ENCODE assay signal across 1 cellular context in the genomic region with DNA sequence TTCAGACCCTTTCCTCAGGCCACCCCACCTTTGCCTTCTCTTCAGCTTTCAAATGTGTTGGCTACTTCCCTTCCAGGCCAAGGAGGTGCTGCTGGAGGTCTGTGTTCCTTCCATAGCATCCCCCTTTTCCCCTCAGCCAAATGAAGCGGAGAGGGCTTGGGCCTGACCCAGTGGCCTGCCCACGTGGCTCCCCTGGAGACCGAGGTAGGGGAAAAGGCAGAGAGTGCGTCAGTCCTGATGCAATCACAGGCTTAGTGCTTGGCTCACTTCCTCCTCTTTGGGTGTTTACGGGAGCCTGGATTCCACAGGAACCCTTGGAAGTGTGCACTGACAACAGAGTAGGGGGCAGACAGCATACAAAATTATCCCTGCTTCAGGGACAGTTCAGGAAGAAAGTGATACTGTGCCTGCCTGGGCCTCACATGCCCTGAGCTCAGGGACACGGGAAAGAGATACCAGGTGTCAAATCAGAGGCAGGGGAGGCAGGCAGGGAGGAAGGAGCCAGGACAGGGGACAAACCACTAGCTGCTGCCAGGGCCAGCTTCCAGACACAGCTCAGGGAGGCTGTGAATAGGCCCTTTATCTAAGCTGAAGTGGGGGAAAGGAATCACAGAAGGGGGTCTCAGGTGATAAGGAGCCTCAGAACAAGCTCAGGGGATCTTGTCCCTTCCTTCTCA.
A peak's percentile ranks its signal among the peaks of the same experiment; 100 is the strongest.
TF ChIP-seq lines count a peak whose summit lies in the region.

No MANE protein-coding gene starts in this region.

TF ChIP-seq in K562, 482 proteins besides CTCF, POLR2A, EP300 and RAD21 (continued from another document and continues in another):
- TF ChIP-seq, protein P1, sequence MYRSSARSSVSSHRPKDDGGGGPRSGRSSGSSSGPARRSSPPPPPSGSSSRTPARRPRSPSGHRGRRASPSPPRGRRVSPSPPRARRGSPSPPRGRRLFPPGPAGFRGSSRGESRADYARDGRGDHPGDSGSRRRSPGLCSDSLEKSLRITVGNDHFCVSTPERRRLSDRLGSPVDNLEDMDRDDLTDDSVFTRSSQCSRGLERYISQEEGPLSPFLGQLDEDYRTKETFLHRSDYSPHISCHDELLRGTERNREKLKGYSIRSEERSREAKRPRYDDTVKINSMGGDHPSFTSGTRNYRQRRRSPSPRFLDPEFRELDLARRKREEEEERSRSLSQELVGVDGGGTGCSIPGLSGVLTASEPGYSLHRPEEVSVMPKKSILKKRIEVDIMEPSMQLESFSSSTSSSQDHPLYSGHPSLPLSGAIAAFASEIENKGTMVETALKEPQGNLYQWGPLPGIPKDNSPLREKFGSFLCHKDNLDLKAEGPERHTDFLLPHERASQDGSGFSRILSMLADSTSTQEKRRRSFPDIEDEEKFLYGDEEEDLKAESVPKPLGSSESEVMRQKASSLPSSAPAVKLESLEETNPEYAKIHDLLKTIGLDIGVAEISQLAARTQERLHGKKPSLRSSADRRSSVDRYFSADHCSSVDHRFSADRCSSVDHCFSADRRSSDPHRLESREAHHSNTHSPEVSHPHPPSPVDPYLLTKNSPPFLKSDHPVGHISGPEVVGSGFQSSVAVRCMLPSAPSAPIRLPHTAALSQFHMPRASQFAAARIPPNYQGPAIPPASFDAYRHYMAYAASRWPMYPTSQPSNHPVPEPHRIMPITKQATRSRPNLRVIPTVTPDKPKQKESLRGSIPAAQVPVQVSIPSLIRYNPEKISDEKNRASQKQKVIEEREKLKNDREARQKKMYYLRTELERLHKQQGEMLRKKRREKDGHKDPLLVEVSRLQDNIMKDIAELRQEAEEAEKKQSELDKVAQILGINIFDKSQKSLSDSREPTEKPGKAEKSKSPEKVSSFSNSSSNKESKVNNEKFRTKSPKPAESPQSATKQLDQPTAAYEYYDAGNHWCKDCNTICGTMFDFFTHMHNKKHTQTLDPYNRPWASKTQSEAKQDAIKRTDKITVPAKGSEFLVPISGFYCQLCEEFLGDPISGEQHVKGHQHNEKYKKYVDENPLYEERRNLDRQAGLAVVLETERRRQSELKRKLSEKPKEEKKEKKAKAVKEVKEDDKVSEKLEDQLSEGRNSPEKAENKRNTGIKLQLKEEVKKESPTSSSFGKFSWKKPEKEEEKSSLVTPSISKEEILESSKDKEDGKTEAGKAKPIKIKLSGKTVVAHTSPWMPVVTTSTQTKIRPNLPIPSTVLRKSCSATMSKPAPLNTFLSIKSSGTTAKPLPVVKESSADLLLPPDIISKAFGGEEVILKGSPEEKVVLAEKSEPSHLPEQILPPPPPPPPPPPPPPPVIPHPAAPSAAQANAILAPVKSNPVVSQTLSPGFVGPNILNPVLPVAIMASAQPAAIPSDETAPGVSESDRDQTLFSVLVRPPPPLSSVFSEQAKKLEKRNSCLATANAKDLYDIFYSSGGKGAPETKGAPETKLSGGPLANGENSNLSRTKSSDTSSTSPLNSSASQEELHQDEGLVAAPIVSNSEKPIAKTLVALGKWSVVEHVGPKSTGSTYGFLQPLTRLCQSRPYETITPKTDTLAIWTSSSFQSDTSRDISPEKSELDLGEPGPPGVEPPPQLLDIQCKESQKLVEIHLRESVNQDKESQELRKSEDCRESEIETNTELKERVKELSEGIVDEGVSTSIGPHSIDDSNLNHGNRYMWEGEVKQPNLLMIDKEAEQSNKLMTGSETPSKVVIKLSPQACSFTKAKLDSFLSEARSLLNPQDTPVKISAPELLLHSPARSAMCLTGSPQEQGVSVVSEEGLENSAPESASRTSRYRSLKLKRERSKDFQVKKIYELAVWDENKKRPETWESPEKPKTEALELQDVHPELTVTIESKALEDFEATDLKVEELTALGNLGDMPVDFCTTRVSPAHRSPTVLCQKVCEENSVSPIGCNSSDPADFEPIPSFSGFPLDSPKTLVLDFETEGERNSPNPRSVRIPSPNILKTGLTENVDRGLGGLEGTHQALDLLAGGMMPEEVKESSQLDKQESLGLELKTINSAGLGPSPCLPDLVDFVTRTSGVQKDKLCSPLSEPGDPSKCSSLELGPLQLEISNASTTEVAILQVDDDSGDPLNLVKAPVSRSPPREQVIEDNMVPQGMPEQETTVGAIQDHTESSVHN (IDR thresholded peaks at IDR 0.05; ENCODE audit: borderline replicate concordance in 1 of 2, low read depth in 1 of 2) = no peak; a peak in 1 of 4 replicates
- TF ChIP-seq POU5F1 (IDR thresholded peaks at IDR 0.05; ENCODE audit: borderline replicate concordance, low read depth, low read length, partially characterized antibody) (no peak), MCM2 (IDR thresholded peaks at IDR 0.05; ENCODE audit: low read depth) (no peak), RNF2 (IDR thresholded peaks at IDR 0.05) (peak; percentile 75; the same call in 1 of the 2 replicates), PHB2 (IDR thresholded peaks at IDR 0.05; ENCODE audit: low read depth) (no peak), RBM22 (IDR thresholded peaks at IDR 0.05; ENCODE audit: low read depth, low read length, poor library complexity, severe bottlenecking) (no peak), E2F3 (CRISPR knock-in tag; IDR thresholded peaks at IDR 0.05) (peak; percentile 70), MEIS2 (IDR thresholded peaks at IDR 0.05; ENCODE audit: partially characterized antibody) (no peak), MTA2 (IDR thresholded peaks at IDR 0.05; ENCODE audit: low read depth) (no peak), ZKSCAN8 (CRISPR knock-in tag; IDR thresholded peaks at IDR 0.05) (peak; percentile 87), GATAD2A (IDR thresholded peaks at IDR 0.05) (no peak), NCOA4 (IDR thresholded peaks at IDR 0.05; ENCODE audit: partially characterized antibody) (no peak), ZNF3 (CRISPR knock-in tag; IDR thresholded peaks at IDR 0.05) (no peak), SMAD4 (CRISPR knock-in tag; conservative IDR thresholded peaks at IDR 0.05) (peak; percentile 96), PHTF2 (CRISPR knock-in tag; IDR thresholded peaks at IDR 0.05) (no peak), SREBF2 (CRISPR knock-in tag; IDR thresholded peaks at IDR 0.05) (no peak), ZNF311 (CRISPR knock-in tag; IDR thresholded peaks at IDR 0.05) (no peak; the same call in 1 of the 2 replicates), HMGN3 (IDR thresholded peaks at IDR 0.05; ENCODE audit: borderline replicate concordance, extremely low read depth, insufficient read length, low read depth, low read length) (no peak), NFE2 (IDR thresholded peaks at IDR 0.05; ENCODE audit: low read depth) (no peak), SIRT6 (IDR thresholded peaks at IDR 0.05; ENCODE audit: low read depth, low read length) (no peak), BDP1 (IDR thresholded peaks at IDR 0.05; ENCODE audit: insufficient read depth, insufficient read length) (no peak), KLF13 (tag; IDR thresholded peaks at IDR 0.05; ENCODE audit: borderline replicate concordance, low read depth) (peak; percentile 72)
- TF ChIP-seq, protein P2, sequence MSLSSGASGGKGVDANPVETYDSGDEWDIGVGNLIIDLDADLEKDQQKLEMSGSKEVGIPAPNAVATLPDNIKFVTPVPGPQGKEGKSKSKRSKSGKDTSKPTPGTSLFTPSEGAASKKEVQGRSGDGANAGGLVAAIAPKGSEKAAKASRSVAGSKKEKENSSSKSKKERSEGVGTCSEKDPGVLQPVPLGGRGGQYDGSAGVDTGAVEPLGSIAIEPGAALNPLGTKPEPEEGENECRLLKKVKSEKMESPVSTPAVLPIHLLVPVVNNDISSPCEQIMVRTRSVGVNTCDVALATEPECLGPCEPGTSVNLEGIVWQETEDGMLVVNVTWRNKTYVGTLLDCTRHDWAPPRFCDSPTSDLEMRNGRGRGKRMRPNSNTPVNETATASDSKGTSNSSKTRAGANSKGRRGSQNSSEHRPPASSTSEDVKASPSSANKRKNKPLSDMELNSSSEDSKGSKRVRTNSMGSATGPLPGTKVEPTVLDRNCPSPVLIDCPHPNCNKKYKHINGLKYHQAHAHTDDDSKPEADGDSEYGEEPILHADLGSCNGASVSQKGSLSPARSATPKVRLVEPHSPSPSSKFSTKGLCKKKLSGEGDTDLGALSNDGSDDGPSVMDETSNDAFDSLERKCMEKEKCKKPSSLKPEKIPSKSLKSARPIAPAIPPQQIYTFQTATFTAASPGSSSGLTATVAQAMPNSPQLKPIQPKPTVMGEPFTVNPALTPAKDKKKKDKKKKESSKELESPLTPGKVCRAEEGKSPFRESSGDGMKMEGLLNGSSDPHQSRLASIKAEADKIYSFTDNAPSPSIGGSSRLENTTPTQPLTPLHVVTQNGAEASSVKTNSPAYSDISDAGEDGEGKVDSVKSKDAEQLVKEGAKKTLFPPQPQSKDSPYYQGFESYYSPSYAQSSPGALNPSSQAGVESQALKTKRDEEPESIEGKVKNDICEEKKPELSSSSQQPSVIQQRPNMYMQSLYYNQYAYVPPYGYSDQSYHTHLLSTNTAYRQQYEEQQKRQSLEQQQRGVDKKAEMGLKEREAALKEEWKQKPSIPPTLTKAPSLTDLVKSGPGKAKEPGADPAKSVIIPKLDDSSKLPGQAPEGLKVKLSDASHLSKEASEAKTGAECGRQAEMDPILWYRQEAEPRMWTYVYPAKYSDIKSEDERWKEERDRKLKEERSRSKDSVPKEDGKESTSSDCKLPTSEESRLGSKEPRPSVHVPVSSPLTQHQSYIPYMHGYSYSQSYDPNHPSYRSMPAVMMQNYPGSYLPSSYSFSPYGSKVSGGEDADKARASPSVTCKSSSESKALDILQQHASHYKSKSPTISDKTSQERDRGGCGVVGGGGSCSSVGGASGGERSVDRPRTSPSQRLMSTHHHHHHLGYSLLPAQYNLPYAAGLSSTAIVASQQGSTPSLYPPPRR (CRISPR knock-in tag; IDR thresholded peaks at IDR 0.05; ENCODE audit: borderline replicate concordance) = no peak
- TF ChIP-seq, protein P3, sequence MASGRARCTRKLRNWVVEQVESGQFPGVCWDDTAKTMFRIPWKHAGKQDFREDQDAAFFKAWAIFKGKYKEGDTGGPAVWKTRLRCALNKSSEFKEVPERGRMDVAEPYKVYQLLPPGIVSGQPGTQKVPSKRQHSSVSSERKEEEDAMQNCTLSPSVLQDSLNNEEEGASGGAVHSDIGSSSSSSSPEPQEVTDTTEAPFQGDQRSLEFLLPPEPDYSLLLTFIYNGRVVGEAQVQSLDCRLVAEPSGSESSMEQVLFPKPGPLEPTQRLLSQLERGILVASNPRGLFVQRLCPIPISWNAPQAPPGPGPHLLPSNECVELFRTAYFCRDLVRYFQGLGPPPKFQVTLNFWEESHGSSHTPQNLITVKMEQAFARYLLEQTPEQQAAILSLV (tag; IDR thresholded peaks at IDR 0.05) = peak; percentile 83
- TF ChIP-seq, protein P4, sequence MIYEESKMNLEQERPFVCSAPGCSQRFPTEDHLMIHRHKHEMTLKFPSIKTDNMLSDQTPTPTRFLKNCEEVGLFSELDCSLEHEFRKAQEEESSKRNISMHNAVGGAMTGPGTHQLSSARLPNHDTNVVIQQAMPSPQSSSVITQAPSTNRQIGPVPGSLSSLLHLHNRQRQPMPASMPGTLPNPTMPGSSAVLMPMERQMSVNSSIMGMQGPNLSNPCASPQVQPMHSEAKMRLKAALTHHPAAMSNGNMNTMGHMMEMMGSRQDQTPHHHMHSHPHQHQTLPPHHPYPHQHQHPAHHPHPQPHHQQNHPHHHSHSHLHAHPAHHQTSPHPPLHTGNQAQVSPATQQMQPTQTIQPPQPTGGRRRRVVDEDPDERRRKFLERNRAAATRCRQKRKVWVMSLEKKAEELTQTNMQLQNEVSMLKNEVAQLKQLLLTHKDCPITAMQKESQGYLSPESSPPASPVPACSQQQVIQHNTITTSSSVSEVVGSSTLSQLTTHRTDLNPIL (CRISPR knock-in tag; IDR thresholded peaks at IDR 0.05) = peak; percentile 45; the same call in 1 of the 2 replicates
- TF ChIP-seq, protein P5, sequence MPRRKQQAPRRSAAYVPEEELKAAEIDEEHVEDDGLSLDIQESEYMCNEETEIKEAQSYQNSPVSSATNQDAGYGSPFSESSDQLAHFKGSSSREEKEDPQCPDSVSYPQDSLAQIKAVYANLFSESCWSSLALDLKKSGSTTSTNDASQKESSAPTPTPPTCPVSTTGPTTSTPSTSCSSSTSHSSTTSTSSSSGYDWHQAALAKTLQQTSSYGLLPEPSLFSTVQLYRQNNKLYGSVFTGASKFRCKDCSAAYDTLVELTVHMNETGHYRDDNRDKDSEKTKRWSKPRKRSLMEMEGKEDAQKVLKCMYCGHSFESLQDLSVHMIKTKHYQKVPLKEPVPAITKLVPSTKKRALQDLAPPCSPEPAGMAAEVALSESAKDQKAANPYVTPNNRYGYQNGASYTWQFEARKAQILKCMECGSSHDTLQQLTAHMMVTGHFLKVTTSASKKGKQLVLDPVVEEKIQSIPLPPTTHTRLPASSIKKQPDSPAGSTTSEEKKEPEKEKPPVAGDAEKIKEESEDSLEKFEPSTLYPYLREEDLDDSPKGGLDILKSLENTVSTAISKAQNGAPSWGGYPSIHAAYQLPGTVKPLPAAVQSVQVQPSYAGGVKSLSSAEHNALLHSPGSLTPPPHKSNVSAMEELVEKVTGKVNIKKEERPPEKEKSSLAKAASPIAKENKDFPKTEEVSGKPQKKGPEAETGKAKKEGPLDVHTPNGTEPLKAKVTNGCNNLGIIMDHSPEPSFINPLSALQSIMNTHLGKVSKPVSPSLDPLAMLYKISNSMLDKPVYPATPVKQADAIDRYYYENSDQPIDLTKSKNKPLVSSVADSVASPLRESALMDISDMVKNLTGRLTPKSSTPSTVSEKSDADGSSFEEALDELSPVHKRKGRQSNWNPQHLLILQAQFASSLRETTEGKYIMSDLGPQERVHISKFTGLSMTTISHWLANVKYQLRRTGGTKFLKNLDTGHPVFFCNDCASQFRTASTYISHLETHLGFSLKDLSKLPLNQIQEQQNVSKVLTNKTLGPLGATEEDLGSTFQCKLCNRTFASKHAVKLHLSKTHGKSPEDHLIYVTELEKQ (CRISPR knock-in tag; IDR thresholded peaks at IDR 0.05) = 0 out of 2 replicates have a peak, but pooled peaks have one; percentile 13
